Comparison of ENCODE assay signal across 1 cellular context in the genomic region with DNA sequence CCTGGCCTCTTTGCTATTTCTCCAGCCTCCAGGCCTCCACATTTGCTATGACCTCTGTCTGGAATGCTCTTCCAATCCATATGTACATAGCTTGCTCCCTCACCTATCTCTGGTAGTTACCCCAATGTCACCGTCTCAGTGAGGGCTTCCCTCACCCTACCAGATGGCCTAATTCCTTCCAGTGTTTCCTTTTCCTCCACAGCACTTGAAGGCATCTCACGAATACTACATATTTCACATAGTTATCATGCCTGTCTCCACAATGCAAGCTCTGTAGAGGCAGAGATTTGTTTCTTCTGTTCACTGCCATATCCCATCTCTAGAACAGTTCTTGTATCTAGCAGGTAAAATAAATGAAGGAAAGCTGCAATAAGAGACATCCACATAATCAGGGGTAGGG.
A peak's percentile ranks its signal among the peaks of the same experiment; 100 is the strongest.
TF ChIP-seq lines count a peak whose summit lies in the region.

No MANE protein-coding gene starts in this region.

TF ChIP-seq in H1, 55 proteins besides CTCF, POLR2A, EP300 and RAD21:
- no peak for TF ChIP-seq RXRA (IDR thresholded peaks at IDR 0.05; ENCODE audit: insufficient read depth, low read depth, low read length)
- TF ChIP-seq TEAD4 (IDR thresholded peaks at IDR 0.05; ENCODE audit: low read depth, low read length), result 0 out of 2 replicates have a peak, but pooled peaks have one; percentile 22
